In genomic region chr19:7213628-7214328, GRCh38 we compare ENCODE assay signal across 1 cellular context.
TF ChIP-seq lines count a peak whose summit lies in the region.

No MANE protein-coding gene starts in this region.

TF ChIP-seq in GM12878, 131 proteins besides CTCF, POLR2A, EP300 and RAD21 (continues in another document):
- TF ChIP-seq E4F1 (IDR thresholded peaks at IDR 0.05; ENCODE audit: borderline replicate concordance, partially characterized antibody) (no peak), BMI1 (IDR thresholded peaks at IDR 0.05; ENCODE audit: borderline replicate concordance) (no peak), ZSCAN29 (IDR thresholded peaks at IDR 0.05) (no peak), ZNF622 (IDR thresholded peaks at IDR 0.05) (no peak), RELB (IDR thresholded peaks at IDR 0.05; ENCODE audit: low read depth) (peak; percentile 70), CEBPZ (IDR thresholded peaks at IDR 0.05; ENCODE audit: low read depth, low read length) (no peak), FOXK2 (IDR thresholded peaks at IDR 0.05) (no peak), TAF1 (IDR thresholded peaks at IDR 0.05; ENCODE audit: borderline replicate concordance, low read depth, low read length) (no peak), RB1 (IDR thresholded peaks at IDR 0.05; ENCODE audit: borderline replicate concordance) (no peak), MLLT1 (IDR thresholded peaks at IDR 0.05) (peak; percentile 60; the same call in 1 of the 2 replicates), CREB1 (IDR thresholded peaks at IDR 0.05; ENCODE audit: low read depth) (no peak), CHD4 (IDR thresholded peaks at IDR 0.05) (no peak), IRF5 (IDR thresholded peaks at IDR 0.05; ENCODE audit: borderline replicate concordance) (no peak), ATF7 (IDR thresholded peaks at IDR 0.05; ENCODE audit: low read depth) (0 out of 2 replicates have a peak, but pooled peaks have one; percentile 27), ZNF687 (IDR thresholded peaks at IDR 0.05) (0 out of 2 replicates have a peak, but pooled peaks have one; percentile 63), CBFB (IDR thresholded peaks at IDR 0.05; ENCODE audit: low read depth) (peak; percentile 27; the same call in 1 of the 2 replicates), ZZZ3 (IDR thresholded peaks at IDR 0.05; ENCODE audit: control insufficient read depth, insufficient read length, low read depth) (no peak), TCF12 (IDR thresholded peaks at IDR 0.05; ENCODE audit: low read depth, low read length) (0 out of 2 replicates have a peak, but pooled peaks have one; percentile 21), SP1 (IDR thresholded peaks at IDR 0.05; ENCODE audit: low read depth, low read length) (no peak), FOXM1 (IDR thresholded peaks at IDR 0.05; ENCODE audit: low read depth, low read length) (0 out of 2 replicates have a peak, but pooled peaks have one; percentile 20), HSF1 (IDR thresholded peaks at IDR 0.05; ENCODE audit: low read depth, low read length) (no peak), CHD2 (IDR thresholded peaks at IDR 0.05; ENCODE audit: borderline replicate concordance, low read depth, low read length) (0 out of 2 replicates have a peak, but pooled peaks have one; percentile 14), E2F4 (IDR thresholded peaks at IDR 0.05; ENCODE audit: low read depth, low read length) (no peak), SREBF2 (IDR thresholded peaks at IDR 0.05; ENCODE audit: low read length) (no peak), ZBTB40 (IDR thresholded peaks at IDR 0.05; ENCODE audit: borderline replicate concordance) (no peak), NBN (IDR thresholded peaks at IDR 0.05) (peak; percentile 75), RELA (IDR thresholded peaks at IDR 0.05; ENCODE audit: borderline replicate concordance, partially characterized antibody) (peak; percentile 24), WRNIP1 (IDR thresholded peaks at IDR 0.05; ENCODE audit: borderline replicate concordance, low read depth, low read length) (no peak), HDAC6 (IDR thresholded peaks at IDR 0.05; ENCODE audit: unreplicated experiment) (no peak), ATF2 (IDR thresholded peaks at IDR 0.05; ENCODE audit: low read length) (0 out of 2 replicates have a peak, but pooled peaks have one; percentile 27), RUNX3 (IDR thresholded peaks at IDR 0.05; ENCODE audit: low read length) (peak; percentile 22; the same call in 1 of the 2 replicates), NR2C2 (IDR thresholded peaks at IDR 0.05; ENCODE audit: borderline replicate concordance, control insufficient read depth, insufficient read length, low read depth) (no peak)
